ENCODE assay signal across 30 cellular contexts in genomic region chr7:123820864-123821263, GRCh38. TPM values are rescaled to one million over a fixed set of nuclear protein-coding genes. Genes with fewer than 3 reads are reported as not detected.
"Had no signal": no experiment of that assay in that cellular context is flagged by ENCODE, and none has a peak within 500 bp of the region (broad histone marks: within the 10 kb centered on the region; RNA-seq: fewer than 3 reads in every experiment).

No MANE protein-coding gene starts in this region.

- H3K4me1 ChIP-seq: suprapubic skin, testis, thyroid gland, tibial artery, tibial nerve, upper lobe of left lung, upper lobe of right lung, uterus, vagina had no signal

- H3K27me3 ChIP-seq: stomach, suprapubic skin, testis, thyroid gland, tibial artery, tibial nerve, transverse colon, upper lobe of left lung, upper lobe of right lung, uterus, vagina had no signal

- H3K4me3 ChIP-seq: stomach, suprapubic skin, testis, thoracic aorta, thyroid gland, tibial artery, tibial nerve, transverse colon, upper lobe of left lung, upper lobe of right lung, uterus, vagina had no signal

- H3K27ac ChIP-seq: stomach, suprapubic skin, testis, thoracic aorta, thyroid gland, tibial artery, tibial nerve, transverse colon, upper lobe of left lung, upper lobe of right lung, uterus, vagina had no signal

- H3K9me3 Mint-ChIP-seq: stimulated activated effector memory CD8-positive, alpha-beta T cell treated with anti-CD3 and anti-CD28 coated beads, Interleukin-12 subunit alpha, Interleukin-12 subunit beta, amount 100 ng/mL, for 72 hours; stimulated activated memory B cell treated with anti-CD40 and anti-IgM and Interleukin-4, amounts not matched to agents 10 μg/mL and 1 μg/mL and 100 μg/mL, for 72 hours; stimulated activated naive B cell treated with anti-CD40 and anti-IgM and Interleukin-4, amounts not matched to agents 10 μg/mL and 1 μg/mL and 100 μg/mL, for 72 hours; stimulated activated naive CD8-positive, alpha-beta T cell treated with anti-CD3 and anti-CD28 coated beads, Interleukin-15, Interleukin-2, amounts not matched to agents 100 ng/mL and 50 ng/mL, for 24 hours; type B pancreatic cell had no signal

- DNase-seq: stimulated activated CD4-positive, alpha-beta T cell treated with anti-CD3 and anti-CD28 coated beads, Interleukin-2, amount 100 ng/mL, for 48 hours; stimulated activated CD4-positive, alpha-beta T cell treated with anti-CD3 and anti-CD28 coated beads, Interleukin-4, amount 100 ng/mL, for 1 hour; stimulated activated CD4-positive, alpha-beta T cell treated with anti-CD3 and anti-CD28 coated beads, Interleukin-4, amount 100 ng/mL, for 24 hours; stimulated activated CD4-positive, alpha-beta T cell treated with anti-CD3 and anti-CD28 coated beads, Interleukin-4, amount 100 ng/mL, for 4 hours; stimulated activated CD8-positive, alpha-beta memory T cell treated with anti-CD3 and anti-CD28 coated beads, Interleukin-4, amount 100 ng/mL, for 48 hours; stimulated activated naive B cell treated with anti-CD40 and anti-IgM and Interleukin-4, amounts not matched to agents 10 μg/mL and 1 μg/mL and 100 μg/mL, for 72 hours; stimulated activated naive CD4-positive, alpha-beta T cell; stimulated activated naive CD4-positive, alpha-beta T cell treated with Interleukin-2 at 50 U/mL for 16 hours; stimulated activated naive CD8-positive, alpha-beta T cell treated with anti-CD3 and anti-CD28 coated beads, Interleukin-15, amount 100 ng/mL, for 72 hours; stimulated activated naive CD8-positive, alpha-beta T cell treated with anti-CD3 and anti-CD28 coated beads, Interleukin-15, Interleukin-2, amounts not matched to agents 100 U/mL and 50 U/mL, for 24 hours; stomach; substantia nigra; testis; thyroid gland; tibial artery; transverse colon; trophoblast cell; upper lobe of left lung; upper lobe of right lung; uterus had no signal

- H3K4me3 Mint-ChIP-seq: stimulated activated effector memory CD8-positive, alpha-beta T cell treated with anti-CD3 and anti-CD28 coated beads, Interleukin-12 subunit alpha, Interleukin-12 subunit beta, amount 100 ng/mL, for 72 hours; stimulated activated memory B cell treated with anti-CD40 and anti-IgM and Interleukin-4, amounts not matched to agents 10 μg/mL and 1 μg/mL and 100 μg/mL, for 72 hours; stimulated activated naive B cell treated with anti-CD40 and anti-IgM and Interleukin-4, amounts not matched to agents 10 μg/mL and 1 μg/mL and 100 μg/mL, for 72 hours; stimulated activated naive CD8-positive, alpha-beta T cell treated with anti-CD3 and anti-CD28 coated beads, Interleukin-15, amount 100 ng/mL, for 72 hours; stimulated activated naive CD8-positive, alpha-beta T cell treated with anti-CD3 and anti-CD28 coated beads, Interleukin-15, Interleukin-2, amounts not matched to agents 100 ng/mL and 50 ng/mL, for 24 hours; type B pancreatic cell had no signal

- H3K36me3 Mint-ChIP-seq: stimulated activated effector memory CD8-positive, alpha-beta T cell treated with anti-CD3 and anti-CD28 coated beads, Interleukin-12 subunit alpha, Interleukin-12 subunit beta, amount 100 ng/mL, for 72 hours; stimulated activated memory B cell treated with anti-CD40 and anti-IgM and Interleukin-4, amounts not matched to agents 10 μg/mL and 1 μg/mL and 100 μg/mL, for 72 hours; stimulated activated naive B cell treated with anti-CD40 and anti-IgM and Interleukin-4, amounts not matched to agents 10 μg/mL and 1 μg/mL and 100 μg/mL, for 72 hours; type B pancreatic cell had no signal

- H3K27me3 Mint-ChIP-seq: stimulated activated memory B cell treated with anti-CD40 and anti-IgM and Interleukin-4, amounts not matched to agents 10 μg/mL and 1 μg/mL and 100 μg/mL, for 72 hours; stimulated activated naive CD8-positive, alpha-beta T cell treated with anti-CD3 and anti-CD28 coated beads, Interleukin-15, amount 100 ng/mL, for 72 hours; type B pancreatic cell had no signal

- ATAC-seq: stimulated activated effector memory CD8-positive, alpha-beta T cell treated with anti-CD3 and anti-CD28 coated beads, Interleukin-12 subunit alpha, Interleukin-12 subunit beta, amount 100 ng/mL, for 72 hours; stimulated activated memory B cell treated with anti-CD40 and anti-IgM and Interleukin-4, amounts not matched to agents 10 μg/mL and 1 μg/mL and 100 μg/mL, for 72 hours; stimulated activated naive B cell treated with anti-CD40 and anti-IgM and Interleukin-4, amounts not matched to agents 10 μg/mL and 1 μg/mL and 100 μg/mL, for 72 hours; stimulated activated naive CD8-positive, alpha-beta T cell treated with anti-CD3 and anti-CD28 coated beads, Interleukin-15, amount 100 ng/mL, for 72 hours; stimulated activated naive CD8-positive, alpha-beta T cell treated with anti-CD3 and anti-CD28 coated beads, Interleukin-15, Interleukin-2, amounts not matched to agents 100 U/mL and 50 U/mL, for 24 hours; upper lobe of right lung had no signal

- H3K36me3 ChIP-seq: stomach, suprapubic skin, thoracic aorta, thyroid gland, tibial artery, tibial nerve, transverse colon, upper lobe of left lung, upper lobe of right lung, uterus, vagina had no signal

- H3K9me3 ChIP-seq: stomach, suprapubic skin, testis, thoracic aorta, thyroid gland, tibial artery, tibial nerve, transverse colon, upper lobe of left lung, upper lobe of right lung, uterus, vagina had no signal

- H3K27ac Mint-ChIP-seq: stimulated activated effector memory CD8-positive, alpha-beta T cell treated with anti-CD3 and anti-CD28 coated beads, Interleukin-12 subunit alpha, Interleukin-12 subunit beta, amount 100 ng/mL, for 72 hours; stimulated activated memory B cell treated with anti-CD40 and anti-IgM and Interleukin-4, amounts not matched to agents 10 μg/mL and 1 μg/mL and 100 μg/mL, for 72 hours; stimulated activated naive B cell treated with anti-CD40 and anti-IgM and Interleukin-4, amounts not matched to agents 10 μg/mL and 1 μg/mL and 100 μg/mL, for 72 hours; stimulated activated naive CD8-positive, alpha-beta T cell treated with anti-CD3 and anti-CD28 coated beads, Interleukin-15, amount 100 ng/mL, for 72 hours; stimulated activated naive CD8-positive, alpha-beta T cell treated with anti-CD3 and anti-CD28 coated beads, Interleukin-15, Interleukin-2, amounts not matched to agents 100 ng/mL and 50 ng/mL, for 24 hours; type B pancreatic cell had no signal

RNA-seq across cellular contexts. Expression of gene HYAL4, which starts 24.1 kb away (rescaled TPM):
- total RNA-seq: stomach, temporal lobe, thoracic aorta, tibial nerve, transverse colon, upper lobe of left lung, upper lobe of right lung, urinary bladder, uterus had no signal
- polyA plus RNA-seq: urinary bladder had no signal
